1 cellular context compared by ENCODE assay signal in genomic region chr7:157404845-157405481, GRCh38.
TF ChIP-seq lines count a peak whose summit lies in the region.

No MANE protein-coding gene starts in this region.

TF ChIP-seq in GM23338, 12 proteins besides CTCF, POLR2A, EP300 and RAD21 (continued from another document):
- TF ChIP-seq ZNF462 (CRISPR knock-in tag; IDR thresholded peaks at IDR 0.05) (no peak), ETS1 (IDR thresholded peaks at IDR 0.05) (no peak), CREB1 (CRISPR knock-in tag; IDR thresholded peaks at IDR 0.05; ENCODE audit: low read depth) (no peak), ZNF331 (CRISPR knock-in tag; IDR thresholded peaks at IDR 0.05; ENCODE audit: low read depth) (no peak), POLR2AphosphoS5 (IDR thresholded peaks at IDR 0.05; ENCODE audit: low read depth) (no peak), EZH2 (IDR thresholded peaks at IDR 0.05; ENCODE audit: low read depth, unreplicated experiment) (no peak), STAT1 (IDR thresholded peaks at IDR 0.05; ENCODE audit: unreplicated experiment) (no peak)
TF ChIP-seq in GM23338: peak in this region for 0.
